ENCODE assay signal across 9 cellular contexts in genomic region chr4:144787365-144788263, GRCh38.
DNase-seq lines count a peak whose midpoint lies in the region; ATAC-seq and TF ChIP-seq lines count a peak whose summit lies in the region.
"Had no signal": no experiment of that assay in that cellular context is flagged by ENCODE, and none has a peak within 500 bp of the region (broad histone marks: within the 10 kb centered on the region; RNA-seq: fewer than 3 reads in every experiment).

No MANE protein-coding gene starts in this region.

- peaks cover 0 to 8% (median 0%) of the 10 kb centered on the region in 11 donors for H3K9me3 ChIP-seq in heart right ventricle

- no peak overlapping the region for H3K27ac Mint-ChIP-seq in stimulated activated naive B cell treated with anti-CD40 and anti-IgM and Interleukin-4, amounts not matched to agents 10 μg/mL and 1 μg/mL and 100 μg/mL, for 72 hours
- no peak overlapping the region for H3K27ac Mint-ChIP-seq in activated CD4-positive, alpha-beta memory T cell treated with anti-CD3 and anti-CD28 coated beads, Interleukin-2, amount 10 ng/mL, durations not matched to agents 7 days and 5 days
- H3K27ac Mint-ChIP-seq: stimulated activated naive CD8-positive, alpha-beta T cell treated with anti-CD3 and anti-CD28 coated beads, Interleukin-15, Interleukin-2, amounts not matched to agents 100 ng/mL and 50 ng/mL, for 24 hours had no signal

- DNase-seq in heart right ventricle (no peak), left ventricle myocardium superior (no peak), RKO (ENCODE audit: low spot score) (peak; percentile 41), foreskin melanocyte (peak; percentile 6)
- DNase-seq in stimulated activated naive B cell treated with anti-CD40 and anti-IgM and Interleukin-4, amounts not matched to agents 10 μg/mL and 1 μg/mL and 100 μg/mL, for 72 hours = no peak
- DNase-seq in activated CD4-positive, alpha-beta memory T cell treated with anti-CD3 and anti-CD28 coated beads, Interleukin-2, amount 10 ng/mL, durations not matched to agents 7 days and 5 days = no peak
- DNase-seq in activated naive CD4-positive, alpha-beta T cell (lab: John Stamatoyannopoulos, UW) = no peak

- H3K36me3 ChIP-seq in heart right ventricle = no peaks in the 10 kb centered on the region

- peaks cover 0 to 7% of the 10 kb centered on the region in 2 donors for H3K4me1 Mint-ChIP-seq in stimulated activated naive B cell treated with anti-CD40 and anti-IgM and Interleukin-4, amounts not matched to agents 10 μg/mL and 1 μg/mL and 100 μg/mL, for 72 hours
- H3K4me1 Mint-ChIP-seq in activated CD4-positive, alpha-beta memory T cell treated with anti-CD3 and anti-CD28 coated beads, Interleukin-2, amount 10 ng/mL, durations not matched to agents 7 days and 5 days = no peaks in the 10 kb centered on the region

- intact Hi-C loops in heart right ventricle (cut with DNase I) = loop anchor here in 3 of 10 donors (5.0 to 10.0 kb wide), 2 partner anchors 610 to 613 kb away; no protein-coding TSS in a partner anchor
- intact Hi-C loops in left ventricle myocardium superior (cut with micrococcal nuclease) = no loop called here

- H3K27ac ChIP-seq in heart right ventricle = no peak overlapping the region

- H3K4me3 Mint-ChIP-seq in stimulated activated naive B cell treated with anti-CD40 and anti-IgM and Interleukin-4, amounts not matched to agents 10 μg/mL and 1 μg/mL and 100 μg/mL, for 72 hours = no peak overlapping the region
- no peak overlapping the region for H3K4me3 Mint-ChIP-seq in activated CD4-positive, alpha-beta memory T cell treated with anti-CD3 and anti-CD28 coated beads, Interleukin-2, amount 10 ng/mL, durations not matched to agents 7 days and 5 days
- H3K4me3 Mint-ChIP-seq: stimulated activated naive CD8-positive, alpha-beta T cell treated with anti-CD3 and anti-CD28 coated beads, Interleukin-15, Interleukin-2, amounts not matched to agents 100 ng/mL and 50 ng/mL, for 24 hours had no signal

- no peaks in the 10 kb centered on the region for H3K27me3 ChIP-seq in heart right ventricle

- TF ChIP-seq CTCF in heart right ventricle (IDR thresholded peaks at IDR 0.05) = peak in 8 of 9 donors; percentile 31 to 67 (median 52)

- 57 to 69% methylated on average over 2 of the region's 2 CpGs for WGBS in heart right ventricle, 2 donors

- ATAC-seq in heart right ventricle (no peak), left ventricle myocardium superior (no peak), HG02981 (IDR thresholded peaks at IDR 0.05; ENCODE audit: unreplicated experiment) (peak; percentile 58)
- peak; percentile 38 to 45 for ATAC-seq in stimulated activated naive B cell treated with anti-CD40 and anti-IgM and Interleukin-4, amounts not matched to agents 10 μg/mL and 1 μg/mL and 100 μg/mL, for 72 hours (replicated peaks)

- H3K9me3 Mint-ChIP-seq in stimulated activated naive B cell treated with anti-CD40 and anti-IgM and Interleukin-4, amounts not matched to agents 10 μg/mL and 1 μg/mL and 100 μg/mL, for 72 hours = no peaks in the 10 kb centered on the region
- H3K9me3 Mint-ChIP-seq in activated CD4-positive, alpha-beta memory T cell treated with anti-CD3 and anti-CD28 coated beads, Interleukin-2, amount 10 ng/mL, durations not matched to agents 7 days and 5 days = no peaks in the 10 kb centered on the region

- CTCF ChIA-PET in activated CD4-positive, alpha-beta memory T cell treated with anti-CD3 and anti-CD28 coated beads, Interleukin-2, amount 10 ng/mL, durations not matched to agents 7 days and 5 days (lab: Charles Lee) = no interaction called here

- H3K4me1 ChIP-seq in heart right ventricle = no peaks in the 10 kb centered on the region

- no peaks in the 10 kb centered on the region for H3K36me3 Mint-ChIP-seq in stimulated activated naive B cell treated with anti-CD40 and anti-IgM and Interleukin-4, amounts not matched to agents 10 μg/mL and 1 μg/mL and 100 μg/mL, for 72 hours
- H3K36me3 Mint-ChIP-seq in activated CD4-positive, alpha-beta memory T cell treated with anti-CD3 and anti-CD28 coated beads, Interleukin-2, amount 10 ng/mL, durations not matched to agents 7 days and 5 days (ENCODE audit: low read depth) = no peaks in the 10 kb centered on the region

- POLR2A ChIA-PET in activated CD4-positive, alpha-beta memory T cell treated with anti-CD3 and anti-CD28 coated beads, Interleukin-2, amount 10 ng/mL, durations not matched to agents 7 days and 5 days (lab: Charles Lee) = no interaction called here

- H3K27me3 Mint-ChIP-seq in stimulated activated naive B cell treated with anti-CD40 and anti-IgM and Interleukin-4, amounts not matched to agents 10 μg/mL and 1 μg/mL and 100 μg/mL, for 72 hours = peaks cover 0 to 1% of the 10 kb centered on the region in 2 donors
- no peaks in the 10 kb centered on the region for H3K27me3 Mint-ChIP-seq in activated CD4-positive, alpha-beta memory T cell treated with anti-CD3 and anti-CD28 coated beads, Interleukin-2, amount 10 ng/mL, durations not matched to agents 7 days and 5 days

- H3K4me3 ChIP-seq in heart right ventricle = no peak overlapping the region

Comparison
In these comparisons a context has a peak if more than half of its experiments do, and no peak if none do; other contexts are left out.
1. ATAC-seq: peak in HG02981 (single experiment) and stimulated activated naive B cell treated with anti-CD40 and anti-IgM and Interleukin-4, amounts not matched to agents 10 μg/mL and 1 μg/mL and 100 μg/mL, for 72 hours (2 of 2); none in heart right ventricle (0 of 8) and left ventricle myocardium superior (single experiment).
2. DNase-seq: peak in RKO (single experiment) and foreskin melanocyte (single experiment); none in heart right ventricle (0 of 2), left ventricle myocardium superior (single experiment), stimulated activated naive B cell treated with anti-CD40 and anti-IgM and Interleukin-4, amounts not matched to agents 10 μg/mL and 1 μg/mL and 100 μg/mL, for 72 hours (single experiment), activated CD4-positive, alpha-beta memory T cell treated with anti-CD3 and anti-CD28 coated beads, Interleukin-2, amount 10 ng/mL, durations not matched to agents 7 days and 5 days (single experiment) and activated naive CD4-positive, alpha-beta T cell (0 of 4).